Comparison of ENCODE assay signal across 8 cellular contexts in the genomic region with DNA sequence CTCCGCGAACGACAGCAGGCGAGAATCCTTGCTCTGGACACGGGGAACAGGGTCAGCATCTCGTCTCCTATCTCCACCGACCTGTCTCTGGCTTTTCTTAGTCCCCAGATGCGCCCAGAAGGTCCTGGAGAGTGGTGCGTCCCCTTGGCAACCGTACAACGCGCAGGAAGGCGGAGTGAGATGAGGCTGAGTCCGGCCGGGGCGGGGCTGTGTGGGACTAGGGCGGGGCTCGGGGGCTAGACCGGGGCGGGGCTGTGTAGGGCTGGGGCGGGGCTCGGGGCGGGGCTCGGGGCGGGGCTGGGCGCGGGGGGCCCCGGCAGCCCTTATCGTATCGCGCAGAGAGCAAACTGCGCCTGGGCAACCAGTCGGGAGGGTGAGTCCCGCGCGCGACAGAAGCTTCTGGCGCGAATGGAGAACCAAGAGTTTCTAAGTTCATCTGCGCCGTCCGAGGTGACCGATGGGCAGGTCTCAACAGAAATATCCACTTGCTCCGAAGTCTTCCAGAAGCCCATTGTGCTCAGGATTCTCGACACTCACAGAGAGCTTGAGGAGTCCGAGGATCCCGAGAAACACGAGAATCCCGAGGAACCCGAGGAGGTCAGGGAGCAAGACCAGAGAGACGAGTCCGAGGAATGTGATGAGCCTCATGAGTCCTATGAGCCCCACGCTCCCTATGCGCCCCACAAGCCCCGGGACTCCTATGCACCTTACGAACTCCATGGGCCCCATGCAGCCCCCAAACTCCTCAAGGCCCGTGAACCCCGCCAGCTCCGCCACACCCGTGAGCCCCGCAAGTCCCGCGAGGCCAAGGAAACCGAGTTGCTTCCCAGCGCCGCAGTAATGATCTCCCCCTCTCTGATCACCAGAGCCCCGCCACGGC. TPM values are rescaled to one million over a fixed set of nuclear protein-coding genes. Genes with fewer than 3 reads are reported as not detected.
DNase-seq lines count a peak whose midpoint lies in the region; TF ChIP-seq lines count a peak whose summit lies in the region.

No MANE protein-coding gene starts in this region.

- no peak for TF ChIP-seq POLR2A in uterus (IDR thresholded peaks at IDR 0.05)

- H3K36me3 ChIP-seq in GM06990 (ENCODE audit: control insufficient read depth, insufficient read depth, low read length) (no peaks in the 10 kb centered on the region), ascending aorta (no peaks in the 10 kb centered on the region), uterus (no peaks in the 10 kb centered on the region)

- H3K9me3 ChIP-seq in ascending aorta (no peaks in the 10 kb centered on the region), uterus (no peaks in the 10 kb centered on the region)

- H3K27me3 Mint-ChIP-seq in HFFc6 (ENCODE audit: insufficient read depth) = peaks cover 31% of the 10 kb centered on the region

- DNase-seq in GM06990 (ENCODE audit: extremely low read depth, insufficient read length) (peak; percentile 37), HFFc6 (peak; percentile 53), NCI-H1105 (lab: John Stamatoyannopoulos, UW) (peak; percentile 40), T-helper 22 cell (ENCODE audit: low read depth) (peak; percentile 57), ascending aorta (ENCODE audit: low spot score in 2 of 2) (peak; percentile 48 to 93), hypothalamus (lab: John Stamatoyannopoulos, UW) (peak in 50 of 51 donors; percentile 8 to 92 (median 67)), retina (peak; percentile 84), uterus (peak; percentile 91 to 94)

- H3K27me3 ChIP-seq in GM06990 (replicated peaks; ENCODE audit: control insufficient read depth, insufficient read depth, low read length) (no peaks in the 10 kb centered on the region; the same call in none of the 2 replicates), ascending aorta (no peaks in the 10 kb centered on the region), uterus (no peaks in the 10 kb centered on the region)

- H3K4me1 Mint-ChIP-seq in HFFc6 (ENCODE audit: low read depth) = no peaks in the 10 kb centered on the region

- H3K27ac ChIP-seq in ascending aorta (no peak overlapping the region), uterus (peak overlapping the region; percentile 25 to 43)

- no peak for TF ChIP-seq CTCF in GM06990 (IDR thresholded peaks at IDR 0.05; ENCODE audit: insufficient read depth, low read length, poor library complexity, severe bottlenecking)
- TF ChIP-seq CTCF in HFFc6 (IDR thresholded peaks at IDR 0.05) = no peak
- no peak for TF ChIP-seq CTCF in ascending aorta (IDR thresholded peaks at IDR 0.05)
- TF ChIP-seq CTCF in uterus (IDR thresholded peaks at IDR 0.05) = no peak

- no peaks in the 10 kb centered on the region for H3K9me3 Mint-ChIP-seq in HFFc6

- H3K36me3 Mint-ChIP-seq in HFFc6 (ENCODE audit: low read depth) = no peaks in the 10 kb centered on the region

- H3K4me3 ChIP-seq in GM06990 (replicated peaks; ENCODE audit: low read depth, low read length) (peak overlapping the region; percentile 59), ascending aorta (peak overlapping the region; percentile 55 to 63), uterus (peak overlapping the region; percentile 38 to 50)

- intact Hi-C loops in ascending aorta (cut with DNase I) = loop anchor here (1.0 to 5.0 kb wide), 5 partner anchors 14 to 678 kb away; partner anchors contain the start of genes AASDH, EXOC1, PPAT and REST
- intact Hi-C loops in uterus (cut with DNase I; ENCODE audit: low total_unique reads) = no loop called here

- no peak overlapping the region; the same call in 1 of the 2 replicates for H3K4me3 Mint-ChIP-seq in HFFc6

- H3K4me1 ChIP-seq in ascending aorta (peaks cover 0 to 7% of the 10 kb centered on the region in 2 donors), uterus (no peaks in the 10 kb centered on the region)

- no peak overlapping the region for H3K27ac Mint-ChIP-seq in HFFc6

RNA-seq across cellular contexts. Expression of gene ARL9, which starts 24.9 kb away (rescaled TPM):
- under 1 TPM in 4 of 6 experiments, not detected in 2; 0.07 to 0.18 (median 0.12) TPM for total RNA-seq in HFFc6 (2021; fragmentation: NEBNext Ultra II Directional; extraction: Animal tissue kit (Norgen Biotek cat#: 25700))
- total RNA-seq in ascending aorta = not detected
- total RNA-seq in uterus = 1 to 10 TPM in 1 of 4 donors, under 1 TPM in 1, not detected in 2; 0.14 to 1.7 TPM

Comparison
In these comparisons a context has a peak if more than half of its experiments do, and no peak if none do; other contexts are left out.
1. DNase-seq: peak in every context shown above with its lines; median percentile 92 in uterus; 84 in retina; 70 in ascending aorta; 67 in hypothalamus; 57 in T-helper 22 cell; 53 in HFFc6; 40 in NCI-H1105; 37 in GM06990.
2. H3K27ac ChIP-seq: peak in uterus (2 of 2); none in ascending aorta (0 of 2).
3. Peak in every context shown above with its lines, with median percentiles within 50 percentile points of each other: H3K4me3 ChIP-seq.